8 cellular contexts compared by ENCODE assay signal in the genomic region with DNA sequence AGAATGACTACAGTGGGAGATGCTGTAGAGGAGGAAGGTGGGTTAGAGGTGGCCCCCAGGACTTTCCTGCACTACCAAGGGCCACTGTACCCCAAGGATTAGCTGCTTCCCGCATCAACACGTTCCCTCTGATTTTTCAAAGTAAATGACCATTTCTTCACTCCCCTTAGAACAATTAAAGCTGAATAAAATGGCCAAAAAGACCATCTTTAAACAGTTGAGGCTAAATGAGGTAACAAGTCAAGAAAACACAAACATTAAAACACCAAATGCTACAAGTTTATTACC. TPM values are rescaled to one million over a fixed set of nuclear protein-coding genes. Genes with fewer than 3 reads are reported as not detected.
DNase-seq lines count a peak whose midpoint lies in the region; ATAC-seq and TF ChIP-seq lines count a peak whose summit lies in the region.

No MANE protein-coding gene starts in this region.

- no peaks in the 10 kb centered on the region for H3K4me1 ChIP-seq in breast epithelium
- peaks cover 42% of the 10 kb centered on the region for H3K4me1 ChIP-seq in mononuclear cell (ENCODE audit: insufficient read depth, low read length)

- no peak for DNase-seq in stimulated activated naive CD8-positive, alpha-beta T cell treated with anti-CD3 and anti-CD28 coated beads, Interleukin-15, Interleukin-2, amounts not matched to agents 100 U/mL and 50 U/mL, for 24 hours
- DNase-seq in breast epithelium (ENCODE audit: low spot score in 2 of 2), result no peak
- no peak for DNase-seq in foreskin melanocyte
- no peak for DNase-seq in left lobe of liver (ENCODE audit: low spot score)
- no peak for DNase-seq in NCI-H524 treated with DMSO at 0.1 percent for 48 hours (lab: John Stamatoyannopoulos, UW)

- H3K4me3 ChIP-seq in breast epithelium (peak overlapping the region; percentile 76 to 89 (median 88)), mononuclear cell (ENCODE audit: low read length) (peak overlapping the region; percentile 74)

- peak overlapping the region; percentile 100 for H3K27ac Mint-ChIP-seq in stimulated activated naive CD8-positive, alpha-beta T cell treated with anti-CD3 and anti-CD28 coated beads, Interleukin-15, Interleukin-2, amounts not matched to agents 100 ng/mL and 50 ng/mL, for 24 hours

- intact Hi-C loops in breast epithelium (cut with DNase I; ENCODE audit: low total_unique reads), result no loop called here

- no peak for ATAC-seq in stimulated activated naive CD8-positive, alpha-beta T cell treated with anti-CD3 and anti-CD28 coated beads, Interleukin-15, Interleukin-2, amounts not matched to agents 100 U/mL and 50 U/mL, for 24 hours
- no peak for ATAC-seq in GM21367 (IDR thresholded peaks at IDR 0.05; ENCODE audit: unreplicated experiment)
- ATAC-seq in left lobe of liver, result no peak

- H3K27me3 Mint-ChIP-seq in stimulated activated naive CD8-positive, alpha-beta T cell treated with anti-CD3 and anti-CD28 coated beads, Interleukin-15, Interleukin-2, amounts not matched to agents 100 ng/mL and 50 ng/mL, for 24 hours, result no peaks in the 10 kb centered on the region

- no peaks in the 10 kb centered on the region for H3K9me3 ChIP-seq in breast epithelium
- H3K9me3 ChIP-seq in mononuclear cell (ENCODE audit: low read depth, low read length), result no peaks in the 10 kb centered on the region

- peaks cover 69% of the 10 kb centered on the region for H3K4me1 Mint-ChIP-seq in stimulated activated naive CD8-positive, alpha-beta T cell treated with anti-CD3 and anti-CD28 coated beads, Interleukin-15, Interleukin-2, amounts not matched to agents 100 ng/mL and 50 ng/mL, for 24 hours (ENCODE audit: low read depth)

- peak overlapping the region; percentile 98 to 99 for H3K27ac ChIP-seq in breast epithelium

- no peak for TF ChIP-seq CTCF in breast epithelium (IDR thresholded peaks at IDR 0.05)

- H3K4me3 Mint-ChIP-seq in stimulated activated naive CD8-positive, alpha-beta T cell treated with anti-CD3 and anti-CD28 coated beads, Interleukin-15, Interleukin-2, amounts not matched to agents 100 ng/mL and 50 ng/mL, for 24 hours, result peak overlapping the region; percentile 94

- no peaks in the 10 kb centered on the region for H3K9me3 Mint-ChIP-seq in stimulated activated naive CD8-positive, alpha-beta T cell treated with anti-CD3 and anti-CD28 coated beads, Interleukin-15, Interleukin-2, amounts not matched to agents 100 ng/mL and 50 ng/mL, for 24 hours

- peaks cover 31% of the 10 kb centered on the region for H3K36me3 Mint-ChIP-seq in stimulated activated naive CD8-positive, alpha-beta T cell treated with anti-CD3 and anti-CD28 coated beads, Interleukin-15, Interleukin-2, amounts not matched to agents 100 ng/mL and 50 ng/mL, for 24 hours (ENCODE audit: low read depth)

- TF ChIP-seq POLR2A in breast epithelium (IDR thresholded peaks at IDR 0.05), result no peak

- H3K36me3 ChIP-seq in breast epithelium, result no peaks in the 10 kb centered on the region

- H3K27me3 ChIP-seq in breast epithelium (no peaks in the 10 kb centered on the region), mononuclear cell (ENCODE audit: insufficient read depth, low read length) (no peaks in the 10 kb centered on the region)

RNA-seq across cellular contexts. Expression of gene ERAP1, which starts 0.7 kb away (rescaled TPM):
- 10 to 100 TPM; 37.4 to 49.0 (median 46.7) TPM for total RNA-seq in breast epithelium
- 67.2 TPM for total RNA-seq in mononuclear cell
- 33.5 TPM for total RNA-seq in left lobe of liver
